11 cellular contexts compared by ENCODE assay signal in genomic region chr20:37907677-37908397, GRCh38. TPM values are rescaled to one million over a fixed set of nuclear protein-coding genes. Genes with fewer than 3 reads are reported as not detected.
A peak's percentile ranks its signal among the peaks of the same experiment; 100 is the strongest.
DNase-seq lines count a peak whose midpoint lies in the region; ATAC-seq and TF ChIP-seq lines count a peak whose summit lies in the region.
"Had no signal": no experiment of that assay in that cellular context is flagged by ENCODE, and none has a peak within 500 bp of the region (broad histone marks: within the 10 kb centered on the region; RNA-seq: fewer than 3 reads in every experiment).

No MANE protein-coding gene starts in this region.

- no peaks in the 10 kb centered on the region for H3K36me3 Mint-ChIP-seq in glutamatergic neuron (ENCODE audit: unreplicated experiment)
- no peaks in the 10 kb centered on the region for H3K36me3 Mint-ChIP-seq in activated CD8-positive, alpha-beta T cell treated with anti-CD3 and anti-CD28 coated beads for 36 hours (ENCODE audit: low read depth)

- no peaks in the 10 kb centered on the region for H3K36me3 ChIP-seq in SJSA1

- no peak overlapping the region for H3K27ac ChIP-seq in SJSA1
- H3K27ac ChIP-seq: epithelial cell of prostate had no signal

- H3K27me3 Mint-ChIP-seq in glutamatergic neuron (ENCODE audit: unreplicated experiment) = peaks cover 12% of the 10 kb centered on the region
- peaks cover 48% of the 10 kb centered on the region for H3K27me3 Mint-ChIP-seq in activated CD8-positive, alpha-beta T cell treated with anti-CD3 and anti-CD28 coated beads for 36 hours

- H3K4me1 ChIP-seq in SJSA1 (replicated peaks) = peaks cover 23% of the 10 kb centered on the region

- H3K4me3 ChIP-seq in SJSA1 = no peak overlapping the region

- H3K9me3 ChIP-seq in SJSA1 (replicated peaks) = 0 out of 2 replicates have a peak, but pooled peaks cover 3% of the 10 kb centered on the region

- ATAC-seq in activated CD8-positive, alpha-beta T cell treated with anti-CD3 and anti-CD28 coated beads for 36 hours = no peak

- peaks cover 17% of the 10 kb centered on the region for H3K9me3 Mint-ChIP-seq in glutamatergic neuron (ENCODE audit: unreplicated experiment)
- no peaks in the 10 kb centered on the region for H3K9me3 Mint-ChIP-seq in activated CD8-positive, alpha-beta T cell treated with anti-CD3 and anti-CD28 coated beads for 36 hours

- peaks cover 4% of the 10 kb centered on the region; the same call in 1 of the 2 replicates for H3K27me3 ChIP-seq in SJSA1 (replicated peaks)

- CTCF ChIA-PET in activated CD8-positive, alpha-beta T cell treated with anti-CD3 and anti-CD28 coated beads for 36 hours (lab: Charles Lee) = no interaction called here

- peak; percentile 85 for DNase-seq in ACHN
- DNase-seq in HT1080 (ENCODE audit: low read depth) = peak; percentile 80
- DNase-seq in SJSA1 (ENCODE audit: low read depth in 1 of 2, low spot score in 2 of 2) = peak; percentile 71 to 82
- DNase-seq in glutamatergic neuron = peak; percentile 56
- no peak for DNase-seq in activated CD8-positive, alpha-beta T cell treated with anti-CD3 and anti-CD28 coated beads for 36 hours
- no peak for DNase-seq in NAMALWA (ENCODE audit: low spot score)
- DNase-seq in activated CD8-positive, alpha-beta memory T cell treated with anti-CD3 and anti-CD28 coated beads, Interleukin-2, amount 50 U/mL, for 4 hours = no peak
- DNase-seq in NCI-H524 treated with DMSO at 0.1 percent for 48 hours (lab: John Stamatoyannopoulos, UW) = no peak
- DNase-seq: activated CD8-positive, alpha-beta memory T cell treated with anti-CD3 and anti-CD28 coated beads for 24 hours had no signal

- H3K27ac Mint-ChIP-seq in glutamatergic neuron (ENCODE audit: unreplicated experiment) = peak overlapping the region; percentile 6
- H3K27ac Mint-ChIP-seq in activated CD8-positive, alpha-beta T cell treated with anti-CD3 and anti-CD28 coated beads for 36 hours = no peak overlapping the region

- intact Hi-C loops in activated CD8-positive, alpha-beta T cell treated with anti-CD3 and anti-CD28 coated beads for 36 hours (cut with micrococcal nuclease) = no loop called here

- in situ Hi-C loops in ACHN (cut with HindIII; ENCODE audit: low pct_ligation_motif_present, low pct_unique_long_range_greater_than_20kb, low sequenced_read_pairs) = no loop called here

- H3K4me3 Mint-ChIP-seq in glutamatergic neuron (ENCODE audit: unreplicated experiment) = no peak overlapping the region
- H3K4me3 Mint-ChIP-seq in activated CD8-positive, alpha-beta T cell treated with anti-CD3 and anti-CD28 coated beads for 36 hours = no peak overlapping the region

- no peak for TF ChIP-seq CTCF in glutamatergic neuron (IDR thresholded peaks at IDR 0.05; ENCODE audit: partially characterized antibody, unreplicated experiment)
- no peak for TF ChIP-seq CTCF in activated CD8-positive, alpha-beta T cell treated with anti-CD3 and anti-CD28 coated beads for 36 hours (IDR thresholded peaks at IDR 0.05)

- H3K4me1 Mint-ChIP-seq in glutamatergic neuron (ENCODE audit: low read depth, unreplicated experiment) = peaks cover 33% of the 10 kb centered on the region
- H3K4me1 Mint-ChIP-seq in activated CD8-positive, alpha-beta T cell treated with anti-CD3 and anti-CD28 coated beads for 36 hours (ENCODE audit: low read depth) = peaks cover 11% of the 10 kb centered on the region

- POLR2A ChIA-PET in activated CD8-positive, alpha-beta T cell treated with anti-CD3 and anti-CD28 coated beads for 36 hours (lab: Charles Lee) = no interaction called here

RNA-seq across cellular contexts. Expression of gene VSTM2L, which starts 4.9 kb away (rescaled TPM):
- total RNA-seq in HT1080 (2014; rRNA removed; shearing (Covaris generic)) = 0.27 TPM in 2 replicates
- polyA plus RNA-seq in HT1080 (2015; cell fraction: cytosol; rRNA removed) = 0.93 and 2.3 TPM in 2 replicates
- polyA plus RNA-seq in HT1080 (2015; cell fraction: nucleus; rRNA removed) = 0.41 and 1.1 TPM in 2 replicates
- total RNA-seq in SJSA1 (2014; rRNA removed; shearing (Covaris generic)) = 4.8 and 14.1 TPM in 2 replicates
- total RNA-seq in glutamatergic neuron (ENCODE audit: unreplicated experiment) = 15.9 TPM
- total RNA-seq in activated CD8-positive, alpha-beta T cell treated with anti-CD3 and anti-CD28 coated beads for 36 hours = not detected
- total RNA-seq: skeletal muscle tissue had no signal

Comparison
In these comparisons a context has a peak if more than half of its experiments do, and no peak if none do; other contexts are left out.
1. DNase-seq: peak in ACHN (single experiment), HT1080 (single experiment), SJSA1 (2 of 2) and glutamatergic neuron (single experiment); none in activated CD8-positive, alpha-beta T cell treated with anti-CD3 and anti-CD28 coated beads for 36 hours (single experiment), NAMALWA (single experiment), activated CD8-positive, alpha-beta memory T cell treated with anti-CD3 and anti-CD28 coated beads, Interleukin-2, amount 50 U/mL, for 4 hours (single experiment) and NCI-H524 treated with DMSO at 0.1 percent for 48 hours (single experiment).